In the genomic region with DNA sequence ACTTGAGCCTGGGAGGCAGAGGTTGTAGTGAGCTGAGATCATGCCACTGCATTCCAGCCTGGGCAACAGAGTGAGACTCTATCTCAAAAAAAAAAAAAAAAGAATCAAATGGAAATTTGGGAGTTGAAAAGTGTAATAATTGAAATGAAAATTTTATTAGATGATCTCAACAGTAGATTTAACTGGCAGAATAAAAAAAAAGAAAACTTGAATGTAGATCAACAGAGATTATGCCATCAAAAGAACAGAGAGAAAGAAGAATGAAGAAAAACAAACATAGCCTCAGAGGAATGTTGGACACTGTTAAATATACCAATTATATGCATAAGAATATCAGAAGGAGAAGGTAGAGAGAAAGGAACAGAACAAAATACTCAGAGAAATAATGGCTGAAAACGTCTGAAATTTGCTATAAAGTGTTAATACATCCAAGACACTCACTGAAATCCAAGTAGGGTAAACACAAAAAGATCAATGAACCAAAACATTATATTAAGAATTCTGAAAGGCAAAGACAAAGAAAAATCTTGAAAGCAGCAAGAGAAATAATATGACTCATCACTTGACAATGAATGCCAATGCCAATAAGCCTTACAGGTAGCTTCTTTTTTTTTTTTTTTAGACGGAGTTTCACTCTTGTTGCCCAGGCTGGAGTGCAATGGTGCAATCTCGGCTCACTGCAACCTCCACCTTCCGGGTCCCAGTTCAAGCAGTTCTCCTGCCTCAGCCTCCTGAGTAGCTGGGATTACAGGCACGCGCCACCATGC, we compare ENCODE assay signal across 16 cellular contexts.
"Had no signal": no experiment of that assay in that cellular context is flagged by ENCODE, and none has a peak within 500 bp of the region (broad histone marks: within the 10 kb centered on the region; RNA-seq: fewer than 3 reads in every experiment).

No MANE protein-coding gene starts in this region.

- H3K27ac ChIP-seq: brain microvascular endothelial cell, dorsolateral prefrontal cortex, foreskin keratinocyte, left ventricle myocardium inferior, prostate gland, upper lobe of left lung had no signal

- H3K9me3 ChIP-seq: prostate gland, upper lobe of left lung had no signal

- H3K36me3 ChIP-seq: brain microvascular endothelial cell, left ventricle myocardium inferior, prostate gland, upper lobe of left lung had no signal

- H3K4me3 ChIP-seq: dorsolateral prefrontal cortex, left ventricle myocardium inferior, prostate gland, upper lobe of left lung had no signal

- H3K4me1 ChIP-seq: left ventricle myocardium inferior, prostate gland, upper lobe of left lung had no signal

- ATAC-seq: activated T-cell treated with anti-CD3 and anti-CD28 coated beads, Interleukin-2, amount 50 U/mL, for 4 hours; foreskin keratinocyte had no signal

- FAIRE-seq: endometrium had no signal

- H3K27me3 ChIP-seq: brain microvascular endothelial cell, dorsolateral prefrontal cortex, foreskin keratinocyte, upper lobe of left lung had no signal

- DNase-seq: activated CD4-positive, alpha-beta T cell treated with anti-CD3 and anti-CD28 coated beads, Interleukin-2, amount 50 U/mL, for 4 hours; activated CD4-positive, CD25-positive, alpha-beta regulatory T cell treated with anti-CD3 and anti-CD28 coated beads, Interleukin-2, amount 50 U/mL, for 72 hours; activated gamma-delta T cell; activated T-cell treated with anti-CD3 and anti-CD28 coated beads, Interleukin-2, amount 50 U/mL, for 4 hours; amygdala; brain microvascular endothelial cell; dorsolateral prefrontal cortex; head of caudate nucleus; left ventricle myocardium inferior; mesenchymal stem cell; occipital lobe; stimulated activated CD4-positive, alpha-beta T cell treated with anti-CD3 and anti-CD28 coated beads, Interleukin-2, amount 100 ng/mL, for 48 hours; upper lobe of left lung had no signal
